In genomic region chr19:57754091-57754673, GRCh38 we compare ENCODE assay signal across 3 cellular contexts.
TF ChIP-seq lines count a peak whose summit lies in the region.

No MANE protein-coding gene starts in this region.

TF ChIP-seq in HCT116, 20 proteins besides CTCF, POLR2A, EP300 and RAD21 (continues in another document):
- TF ChIP-seq EZH2phosphoT487 (IDR thresholded peaks at IDR 0.05; ENCODE audit: borderline replicate concordance) (no peak), ZFX (IDR thresholded peaks at IDR 0.05) (no peak), SRF (IDR thresholded peaks at IDR 0.05; ENCODE audit: low read depth) (no peak), CBX3 (IDR thresholded peaks at IDR 0.05; ENCODE audit: low read depth) (no peak), ZNF274 (IDR thresholded peaks at IDR 0.05; ENCODE audit: low read depth, low read length) (no peak), ZBTB33 (IDR thresholded peaks at IDR 0.05; ENCODE audit: extremely low read depth, insufficient replicate concordance, low read length) (no peak), ELF1 (IDR thresholded peaks at IDR 0.05; ENCODE audit: borderline replicate concordance, low read depth) (no peak), SP1 (IDR thresholded peaks at IDR 0.05; ENCODE audit: low read depth) (no peak), YY1 (IDR thresholded peaks at IDR 0.05; ENCODE audit: extremely low read depth, insufficient replicate concordance, low read depth, low read length) (no peak), ATF3 (IDR thresholded peaks at IDR 0.05) (no peak), POLR2AphosphoS5 (IDR thresholded peaks at IDR 0.05; ENCODE audit: low read depth, low read length) (no peak), EZH2 (IDR thresholded peaks at IDR 0.05) (no peak), EGR1 (IDR thresholded peaks at IDR 0.05; ENCODE audit: low read depth) (no peak), MAX (IDR thresholded peaks at IDR 0.05) (no peak), TCF7L2 (IDR thresholded peaks at IDR 0.05; ENCODE audit: borderline replicate concordance, extremely low read depth, insufficient read depth, insufficient read length) (no peak), JUND (IDR thresholded peaks at IDR 0.05) (no peak)
- TF ChIP-seq, protein P1, sequence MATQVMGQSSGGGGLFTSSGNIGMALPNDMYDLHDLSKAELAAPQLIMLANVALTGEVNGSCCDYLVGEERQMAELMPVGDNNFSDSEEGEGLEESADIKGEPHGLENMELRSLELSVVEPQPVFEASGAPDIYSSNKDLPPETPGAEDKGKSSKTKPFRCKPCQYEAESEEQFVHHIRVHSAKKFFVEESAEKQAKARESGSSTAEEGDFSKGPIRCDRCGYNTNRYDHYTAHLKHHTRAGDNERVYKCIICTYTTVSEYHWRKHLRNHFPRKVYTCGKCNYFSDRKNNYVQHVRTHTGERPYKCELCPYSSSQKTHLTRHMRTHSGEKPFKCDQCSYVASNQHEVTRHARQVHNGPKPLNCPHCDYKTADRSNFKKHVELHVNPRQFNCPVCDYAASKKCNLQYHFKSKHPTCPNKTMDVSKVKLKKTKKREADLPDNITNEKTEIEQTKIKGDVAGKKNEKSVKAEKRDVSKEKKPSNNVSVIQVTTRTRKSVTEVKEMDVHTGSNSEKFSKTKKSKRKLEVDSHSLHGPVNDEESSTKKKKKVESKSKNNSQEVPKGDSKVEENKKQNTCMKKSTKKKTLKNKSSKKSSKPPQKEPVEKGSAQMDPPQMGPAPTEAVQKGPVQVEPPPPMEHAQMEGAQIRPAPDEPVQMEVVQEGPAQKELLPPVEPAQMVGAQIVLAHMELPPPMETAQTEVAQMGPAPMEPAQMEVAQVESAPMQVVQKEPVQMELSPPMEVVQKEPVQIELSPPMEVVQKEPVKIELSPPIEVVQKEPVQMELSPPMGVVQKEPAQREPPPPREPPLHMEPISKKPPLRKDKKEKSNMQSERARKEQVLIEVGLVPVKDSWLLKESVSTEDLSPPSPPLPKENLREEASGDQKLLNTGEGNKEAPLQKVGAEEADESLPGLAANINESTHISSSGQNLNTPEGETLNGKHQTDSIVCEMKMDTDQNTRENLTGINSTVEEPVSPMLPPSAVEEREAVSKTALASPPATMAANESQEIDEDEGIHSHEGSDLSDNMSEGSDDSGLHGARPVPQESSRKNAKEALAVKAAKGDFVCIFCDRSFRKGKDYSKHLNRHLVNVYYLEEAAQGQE (IDR thresholded peaks at IDR 0.05; ENCODE audit: low read depth): no peak

TF ChIP-seq in K562, 482 proteins besides CTCF, POLR2A, EP300 and RAD21 (continues in another document):
- TF ChIP-seq SP1 (CRISPR knock-in tag; IDR thresholded peaks at IDR 0.05): no peak
- TF ChIP-seq ESRRB (CRISPR knock-in tag; IDR thresholded peaks at IDR 0.05; ENCODE audit: borderline replicate concordance): no peak
- TF ChIP-seq, protein P2, sequence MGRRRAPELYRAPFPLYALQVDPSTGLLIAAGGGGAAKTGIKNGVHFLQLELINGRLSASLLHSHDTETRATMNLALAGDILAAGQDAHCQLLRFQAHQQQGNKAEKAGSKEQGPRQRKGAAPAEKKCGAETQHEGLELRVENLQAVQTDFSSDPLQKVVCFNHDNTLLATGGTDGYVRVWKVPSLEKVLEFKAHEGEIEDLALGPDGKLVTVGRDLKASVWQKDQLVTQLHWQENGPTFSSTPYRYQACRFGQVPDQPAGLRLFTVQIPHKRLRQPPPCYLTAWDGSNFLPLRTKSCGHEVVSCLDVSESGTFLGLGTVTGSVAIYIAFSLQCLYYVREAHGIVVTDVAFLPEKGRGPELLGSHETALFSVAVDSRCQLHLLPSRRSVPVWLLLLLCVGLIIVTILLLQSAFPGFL (CRISPR knock-in tag; IDR thresholded peaks at IDR 0.05): no peak
- no peak for TF ChIP-seq ZNF121 (CRISPR knock-in tag; conservative IDR thresholded peaks at IDR 0.05)
- TF ChIP-seq ZNF75A (CRISPR knock-in tag; IDR thresholded peaks at IDR 0.05): peak; percentile 84
- TF ChIP-seq, protein P3, sequence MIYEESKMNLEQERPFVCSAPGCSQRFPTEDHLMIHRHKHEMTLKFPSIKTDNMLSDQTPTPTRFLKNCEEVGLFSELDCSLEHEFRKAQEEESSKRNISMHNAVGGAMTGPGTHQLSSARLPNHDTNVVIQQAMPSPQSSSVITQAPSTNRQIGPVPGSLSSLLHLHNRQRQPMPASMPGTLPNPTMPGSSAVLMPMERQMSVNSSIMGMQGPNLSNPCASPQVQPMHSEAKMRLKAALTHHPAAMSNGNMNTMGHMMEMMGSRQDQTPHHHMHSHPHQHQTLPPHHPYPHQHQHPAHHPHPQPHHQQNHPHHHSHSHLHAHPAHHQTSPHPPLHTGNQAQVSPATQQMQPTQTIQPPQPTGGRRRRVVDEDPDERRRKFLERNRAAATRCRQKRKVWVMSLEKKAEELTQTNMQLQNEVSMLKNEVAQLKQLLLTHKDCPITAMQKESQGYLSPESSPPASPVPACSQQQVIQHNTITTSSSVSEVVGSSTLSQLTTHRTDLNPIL (CRISPR knock-in tag; IDR thresholded peaks at IDR 0.05): no peak
- TF ChIP-seq HINFP (tag; conservative IDR thresholded peaks at IDR 0.05; ENCODE audit: low read depth): no peak

TF ChIP-seq in WTC11, 78 proteins besides CTCF, POLR2A, EP300 and RAD21:
- TF ChIP-seq, protein P4, sequence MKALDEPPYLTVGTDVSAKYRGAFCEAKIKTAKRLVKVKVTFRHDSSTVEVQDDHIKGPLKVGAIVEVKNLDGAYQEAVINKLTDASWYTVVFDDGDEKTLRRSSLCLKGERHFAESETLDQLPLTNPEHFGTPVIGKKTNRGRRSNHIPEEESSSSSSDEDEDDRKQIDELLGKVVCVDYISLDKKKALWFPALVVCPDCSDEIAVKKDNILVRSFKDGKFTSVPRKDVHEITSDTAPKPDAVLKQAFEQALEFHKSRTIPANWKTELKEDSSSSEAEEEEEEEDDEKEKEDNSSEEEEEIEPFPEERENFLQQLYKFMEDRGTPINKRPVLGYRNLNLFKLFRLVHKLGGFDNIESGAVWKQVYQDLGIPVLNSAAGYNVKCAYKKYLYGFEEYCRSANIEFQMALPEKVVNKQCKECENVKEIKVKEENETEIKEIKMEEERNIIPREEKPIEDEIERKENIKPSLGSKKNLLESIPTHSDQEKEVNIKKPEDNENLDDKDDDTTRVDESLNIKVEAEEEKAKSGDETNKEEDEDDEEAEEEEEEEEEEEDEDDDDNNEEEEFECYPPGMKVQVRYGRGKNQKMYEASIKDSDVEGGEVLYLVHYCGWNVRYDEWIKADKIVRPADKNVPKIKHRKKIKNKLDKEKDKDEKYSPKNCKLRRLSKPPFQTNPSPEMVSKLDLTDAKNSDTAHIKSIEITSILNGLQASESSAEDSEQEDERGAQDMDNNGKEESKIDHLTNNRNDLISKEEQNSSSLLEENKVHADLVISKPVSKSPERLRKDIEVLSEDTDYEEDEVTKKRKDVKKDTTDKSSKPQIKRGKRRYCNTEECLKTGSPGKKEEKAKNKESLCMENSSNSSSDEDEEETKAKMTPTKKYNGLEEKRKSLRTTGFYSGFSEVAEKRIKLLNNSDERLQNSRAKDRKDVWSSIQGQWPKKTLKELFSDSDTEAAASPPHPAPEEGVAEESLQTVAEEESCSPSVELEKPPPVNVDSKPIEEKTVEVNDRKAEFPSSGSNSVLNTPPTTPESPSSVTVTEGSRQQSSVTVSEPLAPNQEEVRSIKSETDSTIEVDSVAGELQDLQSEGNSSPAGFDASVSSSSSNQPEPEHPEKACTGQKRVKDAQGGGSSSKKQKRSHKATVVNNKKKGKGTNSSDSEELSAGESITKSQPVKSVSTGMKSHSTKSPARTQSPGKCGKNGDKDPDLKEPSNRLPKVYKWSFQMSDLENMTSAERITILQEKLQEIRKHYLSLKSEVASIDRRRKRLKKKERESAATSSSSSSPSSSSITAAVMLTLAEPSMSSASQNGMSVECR (CRISPR knock-in tag; IDR thresholded peaks at IDR 0.05; ENCODE audit: borderline replicate concordance): no peak
- TF ChIP-seq CBFB (CRISPR knock-in tag; IDR thresholded peaks at IDR 0.05; ENCODE audit: low read depth) (no peak), CREB1 (CRISPR knock-in tag; IDR thresholded peaks at IDR 0.05) (no peak)
TF ChIP-seq in WTC11: peak in this region for 0.
